11 cellular contexts compared by ENCODE assay signal in the genomic region with DNA sequence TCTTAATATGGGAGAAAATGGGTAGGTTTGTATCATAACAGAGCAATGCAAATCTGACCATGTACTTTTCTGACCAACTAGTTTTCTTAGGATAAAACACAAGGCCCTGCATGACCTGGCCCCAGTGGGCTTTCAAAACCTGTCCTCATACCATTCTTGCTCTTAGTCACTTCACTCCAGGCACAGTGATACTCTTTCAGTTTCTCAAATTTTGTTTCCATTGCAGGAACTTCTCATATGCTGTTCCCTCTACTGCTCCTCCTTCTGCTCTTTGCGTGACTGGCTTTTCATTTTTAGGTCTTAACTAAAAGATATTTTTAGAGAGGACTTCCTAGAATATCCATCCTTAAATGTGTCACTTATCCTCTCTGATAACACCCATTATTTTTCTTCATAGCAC.
DNase-seq lines count a peak whose midpoint lies in the region; ATAC-seq and TF ChIP-seq lines count a peak whose summit lies in the region.
"Had no signal": no experiment of that assay in that cellular context is flagged by ENCODE, and none has a peak within 500 bp of the region (broad histone marks: within the 10 kb centered on the region; RNA-seq: fewer than 3 reads in every experiment).

No MANE protein-coding gene starts in this region.

- no peaks in the 10 kb centered on the region for H3K9me3 Mint-ChIP-seq in nephron progenitor cell
- H3K9me3 Mint-ChIP-seq: effector memory CD8-positive, alpha-beta T cell had no signal

- TF ChIP-seq CTCF in nephron progenitor cell (IDR thresholded peaks at IDR 0.05) = no peak

- H3K4me1 Mint-ChIP-seq in nephron progenitor cell = peaks cover 7% of the 10 kb centered on the region

- peak overlapping the region; percentile 28 for H3K27ac Mint-ChIP-seq in nephron progenitor cell
- H3K27ac Mint-ChIP-seq: effector memory CD8-positive, alpha-beta T cell had no signal

- no peaks in the 10 kb centered on the region for H3K27me3 Mint-ChIP-seq in nephron progenitor cell (ENCODE audit: low read depth, poor library complexity)
- H3K27me3 Mint-ChIP-seq: effector memory CD8-positive, alpha-beta T cell had no signal

- ATAC-seq in GM18907 (IDR thresholded peaks at IDR 0.05; ENCODE audit: unreplicated experiment) = peak; percentile 87
- ATAC-seq in GM21515 (IDR thresholded peaks at IDR 0.05; ENCODE audit: unreplicated experiment) = peak; percentile 85
- peak; percentile 97 for ATAC-seq in HG03064 (IDR thresholded peaks at IDR 0.05; ENCODE audit: low read depth, unreplicated experiment)
- ATAC-seq: effector memory CD8-positive, alpha-beta T cell had no signal

- no peak overlapping the region for H3K4me3 Mint-ChIP-seq in nephron progenitor cell
- H3K4me3 Mint-ChIP-seq: effector memory CD8-positive, alpha-beta T cell had no signal

- H3K36me3 Mint-ChIP-seq in nephron progenitor cell (ENCODE audit: low read depth) = peaks cover 5% of the 10 kb centered on the region

- no peak for DNase-seq in nephron progenitor cell
- DNase-seq in mucosa of gallbladder (ENCODE audit: low spot score) = no peak
- no peak for DNase-seq in amygdala (lab: John Stamatoyannopoulos, UW)
- DNase-seq in stimulated activated CD4-positive, alpha-beta T cell treated with anti-CD3 and anti-CD28 coated beads, Interleukin-4, amount 100 ng/mL, for 24 hours = no peak
- DNase-seq: adrenal gland; effector memory CD8-positive, alpha-beta T cell; retina; uterus had no signal
